Comparison of ENCODE assay signal across 26 cellular contexts in the genomic region with DNA sequence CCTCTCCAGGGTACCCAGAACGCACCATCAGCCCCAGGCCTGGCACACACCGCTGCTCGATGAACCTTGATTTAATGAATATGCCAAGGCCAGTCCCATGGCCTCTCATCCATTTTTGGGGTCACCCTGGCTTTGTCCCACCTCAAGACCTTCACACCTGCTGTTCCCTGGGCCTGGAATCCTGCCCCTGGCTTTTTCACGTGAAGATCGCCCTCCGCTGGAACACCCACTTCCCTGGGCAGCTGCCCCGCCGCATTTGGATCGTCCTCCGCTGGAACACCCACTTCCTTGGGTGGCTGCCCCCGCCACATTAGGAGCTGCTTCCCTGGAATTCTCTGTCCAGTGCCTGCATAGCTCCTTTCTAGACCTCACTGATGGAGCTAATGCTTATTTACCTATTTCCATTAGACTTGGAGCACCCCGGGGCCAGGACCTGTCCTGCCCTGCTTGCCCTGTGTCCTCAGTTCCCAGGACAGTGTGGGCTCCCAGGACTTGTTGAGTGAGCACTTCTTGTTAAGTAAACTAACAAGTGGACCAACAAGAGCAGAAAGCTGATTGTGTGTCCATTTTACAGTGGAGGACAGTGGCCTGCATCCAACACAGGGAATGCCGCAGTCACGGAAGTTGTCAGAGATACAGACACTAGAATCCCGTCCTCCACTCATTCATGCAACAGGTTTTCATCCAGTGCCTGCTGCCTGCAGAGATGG. TPM values are rescaled to one million over a fixed set of nuclear protein-coding genes. Genes with fewer than 3 reads are reported as not detected.
DNase-seq lines count a peak whose midpoint lies in the region; ATAC-seq and TF ChIP-seq lines count a peak whose summit lies in the region.
"Had no signal": no experiment of that assay in that cellular context is flagged by ENCODE, and none has a peak within 500 bp of the region (broad histone marks: within the 10 kb centered on the region; RNA-seq: fewer than 3 reads in every experiment).

No MANE protein-coding gene starts in this region.

- no peaks in the 10 kb centered on the region for H3K36me3 ChIP-seq in liver (ENCODE audit: control insufficient read depth in 4 of 4, insufficient read depth in 3 of 4, low read depth in 1 of 4, low read length in 3 of 4)
- H3K36me3 ChIP-seq: HAP-1, sigmoid colon, tibial artery had no signal

- H3K27ac ChIP-seq in angular gyrus (ENCODE audit: low read depth, low read length) (peak overlapping the region; percentile 56), liver (ENCODE audit: low read depth in 1 of 2, low read length in 2 of 2) (peak overlapping the region; percentile 20 to 61), substantia nigra (ENCODE audit: low read depth, low read length, poor library complexity, severe bottlenecking) (peak overlapping the region; percentile 69), coronary artery (no peak overlapping the region)
- H3K27ac ChIP-seq: 22Rv1, KMS-11, RWPE1, tibial artery had no signal

- H3K36me3 Mint-ChIP-seq in activated CD8-positive, alpha-beta memory T cell treated with anti-CD3 and anti-CD28 coated beads, Interleukin-2, amount 10 ng/mL, durations not matched to agents 7 days and 5 days = no peaks in the 10 kb centered on the region
- H3K36me3 Mint-ChIP-seq: brain; CD8-positive, alpha-beta memory T cell had no signal

- H3K4me3 ChIP-seq in liver (ENCODE audit: low read depth in 1 of 3, low read length in 3 of 3) (no peak overlapping the region), coronary artery (no peak overlapping the region)
- H3K4me3 ChIP-seq: HAP-1, sigmoid colon, tibial artery had no signal

- H3K4me1 ChIP-seq in liver (ENCODE audit: control insufficient read depth in 4 of 4, insufficient read depth in 4 of 4, low read length in 3 of 4) = peaks cover 8 to 38% (median 26%) of the 10 kb centered on the region in 4 donors
- H3K4me1 ChIP-seq: HAP-1 had no signal

- CTCF ChIA-PET in activated CD8-positive, alpha-beta memory T cell treated with anti-CD3 and anti-CD28 coated beads, Interleukin-2, amount 10 ng/mL, durations not matched to agents 7 days and 5 days (lab: Charles Lee) = interaction anchor here (1.6 kb wide), 1 partner anchor 9 kb away, joined by 5 read pairs; no protein-coding TSS in a partner anchor

- peak; percentile 46 for DNase-seq in activated CD8-positive, alpha-beta memory T cell treated with anti-CD3 and anti-CD28 coated beads, Interleukin-2, amount 50 U/mL, for 48 hours
- no peak for DNase-seq in activated CD8-positive, alpha-beta memory T cell treated with anti-CD3 and anti-CD28 coated beads, Interleukin-2, amount 10 ng/mL, durations not matched to agents 7 days and 5 days
- DNase-seq in substantia nigra (lab: John Stamatoyannopoulos, UW) (no peak), hepatic stellate cell (ENCODE audit: low spot score) (no peak), coronary artery (ENCODE audit: low spot score) (no peak)
- DNase-seq in activated CD4-positive, alpha-beta T cell treated with anti-CD3 and anti-CD28 coated beads for 48 hours = no peak
- DNase-seq: activated CD4-positive, CD25-positive, alpha-beta regulatory T cell treated with anti-CD3 and anti-CD28 coated beads, Interleukin-2, amount 50 U/mL, for 72 hours; activated CD8-positive, alpha-beta T cell treated with anti-CD3 and anti-CD28 coated beads, Interleukin-2, amount 10 ng/mL, durations not matched to agents 7 days and 5 days; CD8-positive, alpha-beta memory T cell; DMS 273 treated with DMSO at 0.1 percent for 48 hours; effector memory CD8-positive, alpha-beta T cell; erythroblast; NCI-H1417 treated with DMSO at 0.1 percent for 48 hours; NCI-H2081 treated with DMSO at 0.1 percent for 48 hours; NCI-H345; sigmoid colon; stimulated activated naive CD4-positive, alpha-beta T cell treated with Interleukin-2 at 50 U/mL for 16 hours; tibial artery had no signal

- H3K27ac Mint-ChIP-seq in activated CD8-positive, alpha-beta memory T cell treated with anti-CD3 and anti-CD28 coated beads, Interleukin-2, amount 10 ng/mL, durations not matched to agents 7 days and 5 days = no peak overlapping the region
- H3K27ac Mint-ChIP-seq: activated CD8-positive, alpha-beta T cell treated with anti-CD3 and anti-CD28 coated beads, Interleukin-2, amount 10 ng/mL, durations not matched to agents 7 days and 5 days; progenitor cell of endocrine pancreas had no signal

- 68% methylated on average over 15 of the region's 15 CpGs for WGBS in liver

- H3K27me3 ChIP-seq in liver (ENCODE audit: control insufficient read depth in 4 of 4, insufficient read depth in 4 of 4, low read length in 3 of 4) = no peaks in the 10 kb centered on the region
- H3K27me3 ChIP-seq: sigmoid colon, tibial artery had no signal

- no peak overlapping the region for H3K9ac ChIP-seq in liver (ENCODE audit: low read depth in 1 of 2, low read length in 2 of 2)
- H3K9ac ChIP-seq: KMS-11 had no signal

- no peak for ATAC-seq in activated CD8-positive, alpha-beta memory T cell treated with anti-CD3 and anti-CD28 coated beads, Interleukin-2, amount 10 ng/mL, durations not matched to agents 7 days and 5 days
- ATAC-seq: activated CD8-positive, alpha-beta T cell treated with anti-CD3 and anti-CD28 coated beads, Interleukin-2, amount 10 ng/mL, durations not matched to agents 7 days and 5 days; effector memory CD8-positive, alpha-beta T cell had no signal

- TF ChIP-seq CTCF in liver (IDR thresholded peaks at IDR 0.05; ENCODE audit: low read depth, low read length, missing input control) (no peak), coronary artery (IDR thresholded peaks at IDR 0.05) (no peak)

- peak in 1 of 2 donors; percentile 30 for TF ChIP-seq RAD21 in liver (IDR thresholded peaks at IDR 0.05)

- no peak overlapping the region for H3K4me3 Mint-ChIP-seq in activated CD8-positive, alpha-beta memory T cell treated with anti-CD3 and anti-CD28 coated beads, Interleukin-2, amount 10 ng/mL, durations not matched to agents 7 days and 5 days
- H3K4me3 Mint-ChIP-seq: activated CD8-positive, alpha-beta T cell treated with anti-CD3 and anti-CD28 coated beads, Interleukin-2, amount 10 ng/mL, durations not matched to agents 7 days and 5 days; effector memory CD8-positive, alpha-beta T cell had no signal

- H3K4me1 Mint-ChIP-seq in activated CD8-positive, alpha-beta memory T cell treated with anti-CD3 and anti-CD28 coated beads, Interleukin-2, amount 10 ng/mL, durations not matched to agents 7 days and 5 days = no peaks in the 10 kb centered on the region

- H3K27me3 Mint-ChIP-seq in activated CD8-positive, alpha-beta memory T cell treated with anti-CD3 and anti-CD28 coated beads, Interleukin-2, amount 10 ng/mL, durations not matched to agents 7 days and 5 days = no peaks in the 10 kb centered on the region
- H3K27me3 Mint-ChIP-seq: CD8-positive, alpha-beta memory T cell had no signal

- H3K9me3 ChIP-seq in liver (ENCODE audit: control insufficient read depth in 4 of 4, low read length in 3 of 4) = no peaks in the 10 kb centered on the region
- H3K9me3 ChIP-seq: HAP-1, sigmoid colon, tibial artery had no signal

- no peaks in the 10 kb centered on the region for H3K9me3 Mint-ChIP-seq in activated CD8-positive, alpha-beta memory T cell treated with anti-CD3 and anti-CD28 coated beads, Interleukin-2, amount 10 ng/mL, durations not matched to agents 7 days and 5 days (ENCODE audit: low read depth)
- H3K9me3 Mint-ChIP-seq: CD8-positive, alpha-beta memory T cell; effector memory CD8-positive, alpha-beta T cell had no signal

TF ChIP-seq in liver, 16 proteins besides CTCF, POLR2A, EP300 and RAD21 (continues in another document):
- TF ChIP-seq, protein P1, sequence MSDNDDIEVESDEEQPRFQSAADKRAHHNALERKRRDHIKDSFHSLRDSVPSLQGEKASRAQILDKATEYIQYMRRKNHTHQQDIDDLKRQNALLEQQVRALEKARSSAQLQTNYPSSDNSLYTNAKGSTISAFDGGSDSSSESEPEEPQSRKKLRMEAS (IDR thresholded peaks at IDR 0.05) = no peak
- TF ChIP-seq GABPA (IDR thresholded peaks at IDR 0.05 in 1 of 2, conservative IDR thresholded peaks at IDR 0.05 in 1 of 2) (no peak), JUND (IDR thresholded peaks at IDR 0.05) (no peak), HNF4A (conservative IDR thresholded peaks at IDR 0.05) (peak; percentile 73 to 86), EGR1 (IDR thresholded peaks at IDR 0.05; ENCODE audit: low read depth in 2 of 2) (no peak), HNF4G (IDR thresholded peaks at IDR 0.05) (no peak), SP1 (IDR thresholded peaks at IDR 0.05) (peak; percentile 20), TAF1 (conservative IDR thresholded peaks at IDR 0.05) (no peak)
- TF ChIP-seq, protein P2, sequence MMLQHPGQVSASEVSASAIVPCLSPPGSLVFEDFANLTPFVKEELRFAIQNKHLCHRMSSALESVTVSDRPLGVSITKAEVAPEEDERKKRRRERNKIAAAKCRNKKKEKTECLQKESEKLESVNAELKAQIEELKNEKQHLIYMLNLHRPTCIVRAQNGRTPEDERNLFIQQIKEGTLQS (IDR thresholded peaks at IDR 0.05) = no peak

RNA-seq across cellular contexts. Expression of gene BLOC1S4, which starts 12.5 kb away (rescaled TPM):
- total RNA-seq in activated CD8-positive, alpha-beta memory T cell treated with anti-CD3 and anti-CD28 coated beads, Interleukin-2, amount 10 ng/mL, durations not matched to agents 7 days and 5 days = 10 to 100 TPM; 21.8 to 22.3 TPM
- 1 to 10 TPM; 4.9 to 7.7 TPM for total RNA-seq in liver
- polyA plus RNA-seq in liver = 1 to 10 TPM; 5.0 to 5.8 TPM

RNA-seq across cellular contexts. Expression of gene MRFAP1L1, which starts 18.8 kb away (rescaled TPM):
- total RNA-seq in activated CD8-positive, alpha-beta memory T cell treated with anti-CD3 and anti-CD28 coated beads, Interleukin-2, amount 10 ng/mL, durations not matched to agents 7 days and 5 days = 10 to 100 TPM; 60.7 to 61.9 TPM
- 10 to 100 TPM; 30.2 to 41.8 TPM for total RNA-seq in liver
- 10 to 100 TPM; 29.8 to 31.2 TPM for polyA plus RNA-seq in liver

RNA-seq across cellular contexts. Expression of gene S100P, which starts 34.8 kb away (rescaled TPM):
- total RNA-seq in activated CD8-positive, alpha-beta memory T cell treated with anti-CD3 and anti-CD28 coated beads, Interleukin-2, amount 10 ng/mL, durations not matched to agents 7 days and 5 days = 1 to 10 TPM; 1.3 to 5.6 TPM
- total RNA-seq in liver = 1 to 10 TPM in 1 of 2 donors, under 1 TPM in 1; 0.42 to 3.1 TPM
- polyA plus RNA-seq in liver = 1 to 10 TPM; 1.7 to 2.9 TPM

RNA-seq across cellular contexts. Expression of gene KIAA0232, which starts 54.1 kb away (rescaled TPM):
- total RNA-seq in activated CD8-positive, alpha-beta memory T cell treated with anti-CD3 and anti-CD28 coated beads, Interleukin-2, amount 10 ng/mL, durations not matched to agents 7 days and 5 days = 10 to 100 TPM; 17.5 to 19.8 TPM
- total RNA-seq in liver = 10 to 100 TPM; 25.5 to 34.4 TPM
- polyA plus RNA-seq in liver = 10 to 100 TPM in 1 of 2 donors, 1 to 10 TPM in 1; 8.9 to 11.4 TPM

Comparison
In these comparisons a context has a peak if more than half of its experiments do, and no peak if none do; other contexts are left out.
1. H3K27ac ChIP-seq: peak in angular gyrus (single experiment), liver (2 of 2) and substantia nigra (single experiment); none in coronary artery (0 of 2).